ENCODE assay signal across 23 cellular contexts in the genomic region with DNA sequence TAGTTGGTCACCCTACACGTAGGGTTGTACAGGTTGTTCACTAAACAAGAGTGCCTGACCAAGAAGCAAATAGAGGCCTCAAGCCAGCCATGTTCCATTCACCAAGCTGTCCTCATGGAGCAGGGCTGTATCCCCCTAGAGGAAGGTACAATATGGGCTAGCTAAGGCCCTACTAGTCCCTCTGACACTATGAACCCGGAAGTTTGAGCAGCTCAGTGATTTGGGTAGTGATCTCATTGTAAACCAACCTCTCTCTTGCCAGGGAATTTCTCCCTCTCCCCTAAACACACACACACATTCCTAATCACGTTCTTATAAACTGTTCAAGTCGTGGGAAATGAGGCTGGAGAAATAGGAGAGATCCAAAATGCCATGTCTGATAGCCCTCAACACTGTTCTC. TPM values are rescaled to one million over a fixed set of nuclear protein-coding genes. Genes with fewer than 3 reads are reported as not detected.
DNase-seq lines count a peak whose midpoint lies in the region; ATAC-seq, FAIRE-seq and TF ChIP-seq lines count a peak whose summit lies in the region.
"Had no signal": no experiment of that assay in that cellular context is flagged by ENCODE, and none has a peak within 500 bp of the region (broad histone marks: within the 10 kb centered on the region; RNA-seq: fewer than 3 reads in every experiment).

No MANE protein-coding gene starts in this region.

- TF ChIP-seq POLR2A in HepG2 (IDR thresholded peaks at IDR 0.05; ENCODE audit: insufficient read depth in 1 of 2, low read depth in 2 of 2, low read length in 2 of 2), result no peak

- H2AFZ ChIP-seq in HepG2 (ENCODE audit: low read length), result peak overlapping the region; percentile 86
- H2AFZ ChIP-seq: PC-9 had no signal

- H3K9me3 Mint-ChIP-seq in Calu3 (ENCODE audit: low read depth, unreplicated experiment), result no peaks in the 10 kb centered on the region

- no peak for TF ChIP-seq EP300 in HepG2 (IDR thresholded peaks at IDR 0.05; ENCODE audit: low read depth in 2 of 2, low read length in 2 of 2)
- no peak for TF ChIP-seq EP300 in HepG2 (CRISPR knock-in tag; IDR thresholded peaks at IDR 0.05; ENCODE audit: borderline replicate concordance)

- H3K27ac ChIP-seq in HepG2 (ENCODE audit: extremely low read length, insufficient read depth, low read length), result no peak overlapping the region
- H3K27ac ChIP-seq: BLaER1, PC-9, RWPE1 had no signal

- no peak for TF ChIP-seq CTCF in Calu3 (IDR thresholded peaks at IDR 0.05; ENCODE audit: unreplicated experiment)
- no peak for TF ChIP-seq CTCF in HepG2 (CRISPR knock-in tag; IDR thresholded peaks at IDR 0.05)

- intact Hi-C loops in Calu3 (cut with micrococcal nuclease; ENCODE audit: unreplicated experiment), result no loop called here
- intact Hi-C loops in HepG2 (cut with micrococcal nuclease; ENCODE audit: unreplicated experiment), result no loop called here

- peaks cover 4 to 33% of the 10 kb centered on the region in 2 experiments; a peak in 4 of 5 replicates for H3K27me3 ChIP-seq in HepG2 (ENCODE audit: control insufficient read depth in 1 of 2, insufficient read depth in 2 of 2, low read length in 2 of 2)

- 10% methylated on average over 4 of the region's 4 CpGs for WGBS in HepG2 (ENCODE audit: low lambda C conversion rate)

- BruUV-seq in Calu3 (replicated peaks; lab: Mats Ljungman, UMichigan), result no TSS peak
- BruUV-seq in HepG2 (replicated peaks; lab: Mats Ljungman, UMichigan), result no TSS peak

- H3K4me3 Mint-ChIP-seq in Calu3 (ENCODE audit: low read depth, unreplicated experiment), result no peak overlapping the region
- H3K4me3 Mint-ChIP-seq: CD4-positive, alpha-beta memory T cell had no signal

- POLR2A ChIA-PET in HepG2 (lab: Yijun Ruan, JAX), result no interaction called here

- H4K20me1 ChIP-seq in HepG2 (ENCODE audit: insufficient read depth, low read length), result no peaks in the 10 kb centered on the region
- H4K20me1 ChIP-seq: BLaER1 had no signal

- H3K36me3 ChIP-seq in HepG2 (replicated peaks in 1 of 2; ENCODE audit: control insufficient read depth in 1 of 2, insufficient read depth in 2 of 2, low read length in 2 of 2), result no peaks in the 10 kb centered on the region
- H3K36me3 ChIP-seq: BLaER1 had no signal

- H3K27me3 Mint-ChIP-seq in Calu3 (ENCODE audit: unreplicated experiment), result peaks cover 31% of the 10 kb centered on the region

- in situ Hi-C loops in HepG2 (cut with HindIII; ENCODE audit: extremely low pct_ligation_motif_present, low pct_unique_long_range_greater_than_20kb), result no loop called here

- H3K9ac ChIP-seq in HepG2 (ENCODE audit: insufficient read depth, low read depth, low read length), result no peak overlapping the region
- H3K9ac ChIP-seq: BLaER1 had no signal

- peak overlapping the region in 1 of 3 experiments; percentile 8; a peak in 2 of 6 replicates for H3K4me3 ChIP-seq in HepG2 (replicated peaks in 1 of 3; ENCODE audit: insufficient read depth in 1 of 3, low read depth in 2 of 3, low read length in 3 of 3)
- H3K4me3 ChIP-seq: BLaER1, PC-9 had no signal

- CTCF ChIA-PET in Calu3 (lab: Charles Lee) (interaction anchor here (0.7 to 1.1 kb wide), 3 partner anchors 18 to 348 kb away, joined by 3 read pairs; no protein-coding TSS in a partner anchor), HepG2 (lab: Yijun Ruan, JAX; ENCODE audit: low intra/inter-chr PET ratio, low total read pairs) (no interaction called here)

- FAIRE-seq in HepG2 (lab: Jason Lieb, UNC), result peak; percentile 48
- FAIRE-seq: A204.1, D721Med, H1 had no signal

- peaks cover 26% of the 10 kb centered on the region for H3K4me1 ChIP-seq in HepG2 (ENCODE audit: insufficient read depth, low read length)

- no peaks in the 10 kb centered on the region for H3K79me2 ChIP-seq in HepG2 (ENCODE audit: insufficient read depth, low read length)

- H3K36me3 Mint-ChIP-seq in Calu3 (ENCODE audit: insufficient read depth, unreplicated experiment), result no peaks in the 10 kb centered on the region

- DNase-seq in Calu3, result no peak
- DNase-seq in NCI-H69 (lab: John Stamatoyannopoulos, UW), result peak; percentile 33
- DNase-seq in HepG2 (ENCODE audit: low spot score), result peak; percentile 56
- DNase-seq in renal cortical epithelial cell (ENCODE audit: low read depth), result peak; percentile 90
- DNase-seq in activated naive CD4-positive, alpha-beta T cell treated with Interleukin-2 at 50 U/mL for 16 hours, result no peak
- DNase-seq in NCI-H2227 (lab: John Stamatoyannopoulos, UW; ENCODE audit: unreplicated experiment), result no peak
- DNase-seq: CD4-positive, alpha-beta memory T cell; DND-41; GDM1; KG1; NCI-H1105 treated with DMSO at 0.1 percent for 48 hours; NCI-H1694; NCI-H2081 treated with DMSO at 0.1 percent for 48 hours; NCI-H510A treated with DMSO at 0.1 percent for 48 hours; PC-9; SIG-M5 had no signal

- H3K27ac Mint-ChIP-seq in Calu3 (ENCODE audit: unreplicated experiment), result peak overlapping the region; percentile 81
- H3K27ac Mint-ChIP-seq: CD4-positive, alpha-beta memory T cell had no signal

- H3K4me2 ChIP-seq in HepG2 (ENCODE audit: low read depth, low read length), result peak overlapping the region; percentile 43
- H3K4me2 ChIP-seq: BLaER1, PC-9 had no signal

- ATAC-seq in HepG2 (peak; percentile 84), GM21576 (IDR thresholded peaks at IDR 0.05; ENCODE audit: unreplicated experiment) (no peak)
- ATAC-seq: SK-N-SH treated with all-trans-retinoic acid at 6 μM for 48 hours had no signal

- H3K9me3 ChIP-seq in HepG2 (ENCODE audit: low read length), result no peaks in the 10 kb centered on the region

- TF ChIP-seq RAD21 in HepG2 (CRISPR knock-in tag; IDR thresholded peaks at IDR 0.05), result no peak

- H3K4me1 Mint-ChIP-seq in Calu3 (ENCODE audit: low read depth, unreplicated experiment), result peaks cover 68% of the 10 kb centered on the region

RNA-seq across cellular contexts. Expression of a gene that starts 6.7 kb away (rescaled TPM):
- total RNA-seq in Calu3 (2022) (4.8 and 10.0 TPM in 2 replicates), HepG2 (2016; rRNA removed; fragmentation: Illumina TruSeq; extraction: Trizol) (not detected in 2 replicates), renal cortical epithelial cell (34.2 and 223 TPM in 2 replicates)
- 0.09 TPM in 1 of 2 replicates, not detected in the other for total RNA-seq in HepG2 (2016; cell fraction: cytosol; rRNA removed; fragmentation: Illumina TruSeq; extraction: Trizol; ENCODE audit: low read depth)
- total RNA-seq in HepG2 (2016; cell fraction: insoluble cytoplasmic fraction; rRNA removed; fragmentation: Illumina TruSeq; extraction: Trizol), result not detected in 2 replicates
- total RNA-seq in HepG2 (2016; cell fraction: membrane; rRNA removed; fragmentation: Illumina TruSeq; extraction: Trizol), result 0.14 TPM in 1 of 2 replicates, not detected in the other
- not detected in 2 replicates for total RNA-seq in HepG2 (2016; cell fraction: nucleus; rRNA removed; fragmentation: Illumina TruSeq; extraction: Trizol)
- polyA plus RNA-seq in HepG2 (2011; rRNA removed), result 0.04 TPM in 2 replicates
- 0.04 and 0.12 TPM in 2 replicates for polyA plus RNA-seq in HepG2 (2011; cell fraction: cytosol; rRNA removed)
- polyA plus RNA-seq in HepG2 (2011; cell fraction: nucleus; rRNA removed), result 0.03 TPM in 1 of 2 replicates, not detected in the other
- 0.13 TPM in 1 of 2 replicates, not detected in the other for polyA plus RNA-seq in HepG2 (2012)
- polyA plus RNA-seq in HepG2 (2016; cell fraction: cytosol; fragmentation: Illumina TruSeq; extraction: Trizol; ENCODE audit: low read depth), result not detected in 2 replicates
- polyA plus RNA-seq in HepG2 (2016; cell fraction: insoluble cytoplasmic fraction; fragmentation: Illumina TruSeq; extraction: Trizol; ENCODE audit: low read depth), result not detected in 2 replicates
- not detected in 2 replicates for polyA plus RNA-seq in HepG2 (2016; cell fraction: membrane; fragmentation: Illumina TruSeq; extraction: Trizol; ENCODE audit: low read depth)
- not detected in 2 replicates for polyA plus RNA-seq in HepG2 (2016; cell fraction: nucleus; fragmentation: Illumina TruSeq; extraction: Trizol; ENCODE audit: insufficient read depth, low read depth)
- polyA minus RNA-seq in HepG2 (2011; rRNA and poly(A)+ RNA removed; ENCODE audit: low replicate concordance), result 0.16 TPM in 1 of 2 replicates, not detected in the other
- not detected in 2 replicates for polyA minus RNA-seq in HepG2 (2011; cell fraction: cytosol; rRNA and poly(A)+ RNA removed)
- not detected in 2 replicates for polyA minus RNA-seq in HepG2 (2011; cell fraction: nucleus; rRNA and poly(A)+ RNA removed)
- total RNA-seq: CD4-positive, alpha-beta memory T cell had no signal
- polyA plus RNA-seq: CD4-positive, alpha-beta memory T cell had no signal

RNA-seq across cellular contexts. Expression of a gene that starts 35.6 kb away (rescaled TPM):
- 154 and 168 TPM in 2 replicates for total RNA-seq in Calu3 (2022)
- 150 and 191 TPM in 2 replicates for total RNA-seq in HepG2 (2016; rRNA removed; fragmentation: Illumina TruSeq; extraction: Trizol)
- 37.8 and 48.5 TPM in 2 replicates for total RNA-seq in HepG2 (2016; cell fraction: cytosol; rRNA removed; fragmentation: Illumina TruSeq; extraction: Trizol; ENCODE audit: low read depth)
- 147 and 157 TPM in 2 replicates for total RNA-seq in HepG2 (2016; cell fraction: insoluble cytoplasmic fraction; rRNA removed; fragmentation: Illumina TruSeq; extraction: Trizol)
- total RNA-seq in HepG2 (2016; cell fraction: membrane; rRNA removed; fragmentation: Illumina TruSeq; extraction: Trizol), result 80.6 and 88.9 TPM in 2 replicates
- 128 and 140 TPM in 2 replicates for total RNA-seq in HepG2 (2016; cell fraction: nucleus; rRNA removed; fragmentation: Illumina TruSeq; extraction: Trizol)
- 15.2 and 31.3 TPM in 2 replicates for polyA plus RNA-seq in HepG2 (2011; rRNA removed)
- 16.4 and 33.9 TPM in 2 replicates for polyA plus RNA-seq in HepG2 (2011; cell fraction: cytosol; rRNA removed)
- polyA plus RNA-seq in HepG2 (2011; cell fraction: nucleus; rRNA removed), result 56.9 and 85.9 TPM in 2 replicates
- polyA plus RNA-seq in HepG2 (2012), result 28.1 and 60.7 TPM in 2 replicates
- 43.8 and 46.7 TPM in 2 replicates for polyA plus RNA-seq in HepG2 (2016; cell fraction: cytosol; fragmentation: Illumina TruSeq; extraction: Trizol; ENCODE audit: low read depth)
- polyA plus RNA-seq in HepG2 (2016; cell fraction: insoluble cytoplasmic fraction; fragmentation: Illumina TruSeq; extraction: Trizol; ENCODE audit: low read depth), result 194 and 228 TPM in 2 replicates
- polyA plus RNA-seq in HepG2 (2016; cell fraction: membrane; fragmentation: Illumina TruSeq; extraction: Trizol; ENCODE audit: low read depth), result 51.9 and 53.7 TPM in 2 replicates
- 138 and 141 TPM in 2 replicates for polyA plus RNA-seq in HepG2 (2016; cell fraction: nucleus; fragmentation: Illumina TruSeq; extraction: Trizol; ENCODE audit: insufficient read depth, low read depth)
- polyA minus RNA-seq in HepG2 (2011; rRNA and poly(A)+ RNA removed; ENCODE audit: low replicate concordance), result 59.0 and 93.0 TPM in 2 replicates
- polyA minus RNA-seq in HepG2 (2011; cell fraction: cytosol; rRNA and poly(A)+ RNA removed), result 42.2 and 50.2 TPM in 2 replicates
- polyA minus RNA-seq in HepG2 (2011; cell fraction: nucleus; rRNA and poly(A)+ RNA removed), result 47.4 and 63.0 TPM in 2 replicates
- 3.4 and 17.9 TPM in 2 replicates for total RNA-seq in renal cortical epithelial cell

RNA-seq across cellular contexts. Expression of a gene that starts 43.6 kb away (rescaled TPM):
- 6.9 and 10.5 TPM in 2 replicates for total RNA-seq in Calu3 (2022)
- 2.5 and 3.1 TPM in 2 replicates for total RNA-seq in HepG2 (2016; rRNA removed; fragmentation: Illumina TruSeq; extraction: Trizol)
- 0.53 and 0.71 TPM in 2 replicates for total RNA-seq in HepG2 (2016; cell fraction: cytosol; rRNA removed; fragmentation: Illumina TruSeq; extraction: Trizol; ENCODE audit: low read depth)
- 2.6 and 2.9 TPM in 2 replicates for total RNA-seq in HepG2 (2016; cell fraction: insoluble cytoplasmic fraction; rRNA removed; fragmentation: Illumina TruSeq; extraction: Trizol)
- 3.0 and 3.1 TPM in 2 replicates for total RNA-seq in HepG2 (2016; cell fraction: membrane; rRNA removed; fragmentation: Illumina TruSeq; extraction: Trizol)
- total RNA-seq in HepG2 (2016; cell fraction: nucleus; rRNA removed; fragmentation: Illumina TruSeq; extraction: Trizol), result 2.7 and 3.1 TPM in 2 replicates
- polyA plus RNA-seq in HepG2 (2011; rRNA removed), result 11.8 and 16.9 TPM in 2 replicates
- polyA plus RNA-seq in HepG2 (2011; cell fraction: cytosol; rRNA removed), result 5.0 and 9.2 TPM in 2 replicates
- 5.8 and 9.5 TPM in 2 replicates for polyA plus RNA-seq in HepG2 (2011; cell fraction: nucleus; rRNA removed)
- polyA plus RNA-seq in HepG2 (2012), result 8.7 and 11.2 TPM in 2 replicates
- polyA plus RNA-seq in HepG2 (2016; cell fraction: cytosol; fragmentation: Illumina TruSeq; extraction: Trizol; ENCODE audit: low read depth), result 0.48 and 0.57 TPM in 2 replicates
- polyA plus RNA-seq in HepG2 (2016; cell fraction: insoluble cytoplasmic fraction; fragmentation: Illumina TruSeq; extraction: Trizol; ENCODE audit: low read depth), result 2.9 and 3.2 TPM in 2 replicates
- 1.8 and 2.0 TPM in 2 replicates for polyA plus RNA-seq in HepG2 (2016; cell fraction: membrane; fragmentation: Illumina TruSeq; extraction: Trizol; ENCODE audit: low read depth)
- 4.8 and 5.6 TPM in 2 replicates for polyA plus RNA-seq in HepG2 (2016; cell fraction: nucleus; fragmentation: Illumina TruSeq; extraction: Trizol; ENCODE audit: insufficient read depth, low read depth)
- polyA minus RNA-seq in HepG2 (2011; rRNA and poly(A)+ RNA removed; ENCODE audit: low replicate concordance), result 22.9 and 78.5 TPM in 2 replicates
- polyA minus RNA-seq in HepG2 (2011; cell fraction: cytosol; rRNA and poly(A)+ RNA removed), result 5.3 and 10.4 TPM in 2 replicates
- polyA minus RNA-seq in HepG2 (2011; cell fraction: nucleus; rRNA and poly(A)+ RNA removed), result 7.1 and 10.8 TPM in 2 replicates
- total RNA-seq in renal cortical epithelial cell, result 8.2 and 16.2 TPM in 2 replicates

Comparison
In these comparisons a context has a peak if more than half of its experiments do, and no peak if none do; other contexts are left out.
1. DNase-seq: peak in NCI-H69 (single experiment), HepG2 (single experiment) and renal cortical epithelial cell (single experiment); none in Calu3 (single experiment), activated naive CD4-positive, alpha-beta T cell treated with Interleukin-2 at 50 U/mL for 16 hours (single experiment) and NCI-H2227 (single experiment).